ENCODE assay signal across 23 cellular contexts in the genomic region with DNA sequence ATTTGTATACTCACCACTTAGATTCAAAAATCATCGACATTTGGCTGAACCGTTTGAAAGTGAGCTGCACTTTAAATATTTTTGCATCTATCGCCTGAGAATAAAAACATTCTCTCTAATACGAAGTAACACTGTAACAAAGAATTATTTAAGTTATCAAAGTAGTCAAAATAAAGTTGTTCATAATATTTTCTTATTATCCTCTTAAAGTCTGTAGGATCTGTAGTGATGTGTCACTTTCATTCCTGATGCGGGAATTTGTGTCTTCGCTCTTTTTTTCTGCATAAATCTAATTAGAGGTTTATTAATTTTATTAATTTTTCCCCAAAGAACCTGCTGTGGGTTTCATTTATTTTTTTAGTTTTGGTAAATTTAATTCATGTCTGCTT.
"Had no signal": no experiment of that assay in that cellular context is flagged by ENCODE, and none has a peak within 500 bp of the region (broad histone marks: within the 10 kb centered on the region; RNA-seq: fewer than 3 reads in every experiment).

No MANE protein-coding gene starts in this region.

- ATAC-seq: Right ventricle myocardium inferior, SK-N-SH treated with all-trans-retinoic acid at 6 μM for 48 hours had no signal

- H3K36me3 ChIP-seq: MG63, Peyer's patch, SJCRH30 had no signal

- H3K9me3 ChIP-seq: Peyer's patch, SJCRH30 had no signal

- H3K27me3 ChIP-seq: MG63, Peyer's patch, SJCRH30 had no signal

- H3K4me3 ChIP-seq: MG63, PC-9, Peyer's patch, SJCRH30 had no signal

- DNase-seq: KBM-7, MG63, NCI-H1092, NCI-H1417 treated with DMSO at 0.1 percent for 48 hours, NCI-H146, NCI-H1694 treated with DMSO at 0.1 percent for 48 hours, NCI-H1930, NCI-H2081, NCI-H2171, NCI-H226, NCI-H446, NCI-H510A, NCI-H524 treated with DMSO at 0.1 percent for 48 hours, NCI-H69, NCI-H774, PC-9, Peyer's patch, SHP77 treated with DMSO at 0.1 percent for 48 hours, SJCRH30 had no signal

- H3K4me1 ChIP-seq: Peyer's patch, SJCRH30 had no signal

- H3K27ac ChIP-seq: HL-60, PC-9, SJCRH30 had no signal

- H3K4me2 ChIP-seq: PC-9 had no signal

- H2AFZ ChIP-seq: PC-9 had no signal

- FAIRE-seq: HTR-8/SVneo had no signal
